Comparison of ENCODE assay signal across 8 cellular contexts in the genomic region with DNA sequence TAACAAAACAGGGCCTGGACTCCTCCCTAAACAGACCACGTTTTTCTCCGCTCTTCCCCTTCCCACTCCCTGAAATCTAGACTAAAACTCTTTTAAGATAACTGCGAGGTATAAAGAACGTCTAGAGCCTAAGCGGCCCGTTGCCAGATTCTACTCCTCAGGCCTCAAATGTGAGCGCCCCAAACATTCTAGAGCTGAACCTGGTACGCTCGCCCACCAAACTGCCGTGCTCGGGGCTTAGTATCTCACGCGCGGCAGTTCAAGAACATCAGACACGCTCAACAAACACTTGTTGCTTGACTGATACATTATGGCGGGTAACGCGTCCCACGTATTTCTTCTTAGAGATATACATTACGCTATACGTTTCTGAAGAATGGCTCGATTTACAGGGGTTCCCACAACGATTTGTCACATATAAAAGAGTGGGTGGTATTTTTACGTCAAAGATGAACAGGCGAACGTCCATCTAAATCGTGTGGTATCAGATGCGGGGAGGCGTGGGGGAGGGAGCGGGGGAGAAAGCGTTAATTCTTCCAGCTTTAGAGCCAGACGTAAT. TPM values are rescaled to one million over a fixed set of nuclear protein-coding genes. Genes with fewer than 3 reads are reported as not detected.
A peak's percentile ranks its signal among the peaks of the same experiment; 100 is the strongest.
DNase-seq lines count a peak whose midpoint lies in the region; ATAC-seq and TF ChIP-seq lines count a peak whose summit lies in the region.

No MANE protein-coding gene starts in this region.

- ATAC-seq in body of pancreas (no peak), GM18505 (IDR thresholded peaks at IDR 0.05; ENCODE audit: unreplicated experiment) (no peak)

- TF ChIP-seq POLR2A in body of pancreas (IDR thresholded peaks at IDR 0.05) (no peak), GM18505 (IDR thresholded peaks at IDR 0.05; ENCODE audit: borderline replicate concordance, extremely low read depth, insufficient read depth, insufficient read length) (no peak)

- H3K9me3 ChIP-seq in Karpas-422 (ENCODE audit: low read length) (no peaks in the 10 kb centered on the region), body of pancreas (no peaks in the 10 kb centered on the region)

- DNase-seq in Karpas-422 (peak; percentile 84), T-helper 2 cell (peak in 4 of 5 experiments; percentile 25 to 78 (median 36)), body of pancreas (peak; percentile 20 to 37 (median 32)), iris pigment epithelial cell (ENCODE audit: low read depth) (peak; percentile 32), GDM1 (lab: John Stamatoyannopoulos, UW) (no peak)
- DNase-seq in stimulated activated CD4-positive, alpha-beta T cell treated with anti-CD3 and anti-CD28 coated beads, Interleukin-15, amount 100 ng/mL, for 1 hour (ENCODE audit: low read depth in 1 of 2, low spot score in 1 of 2): peak; percentile 3 to 17

- no peaks in the 10 kb centered on the region for H3K9me2 ChIP-seq in Karpas-422 (replicated peaks; ENCODE audit: insufficient read depth, low read length)

- H3K27ac ChIP-seq in Karpas-422 (ENCODE audit: low read length) (peak overlapping the region; percentile 84), body of pancreas (peak overlapping the region; percentile 92 to 99 (median 95))

- H3K9ac ChIP-seq in Karpas-422 (ENCODE audit: low read length): peak overlapping the region; percentile 93

- peak overlapping the region; percentile 90 for H3K4me2 ChIP-seq in Karpas-422 (ENCODE audit: low read depth, low read length, poor library complexity, severe bottlenecking)

- H3K27me3 ChIP-seq in Karpas-422 (ENCODE audit: low read length) (no peaks in the 10 kb centered on the region), body of pancreas (no peaks in the 10 kb centered on the region)

- no peak for TF ChIP-seq CTCF in GM12875 (IDR thresholded peaks at IDR 0.05; ENCODE audit: borderline replicate concordance, insufficient read depth, low read depth, low read length)
- TF ChIP-seq CTCF in body of pancreas (IDR thresholded peaks at IDR 0.05): no peak

- peaks cover 20% of the 10 kb centered on the region for H4K20me1 ChIP-seq in Karpas-422 (ENCODE audit: insufficient read depth, low read depth, low read length)

- intact Hi-C loops in body of pancreas (cut with DNase I): no loop called here

- WGBS in body of pancreas, 2 donors: 0% methylated on average over 32 of the region's 32 CpGs

- peak overlapping the region; percentile 19; the same call in 1 of the 2 replicates for H2AFZ ChIP-seq in Karpas-422 (ENCODE audit: low read length)

- H3K36me3 ChIP-seq in Karpas-422 (ENCODE audit: insufficient read depth, low read length): 0 out of 2 replicates have a peak, but pooled peaks cover 4% of the 10 kb centered on the region
- no peaks in the 10 kb centered on the region for H3K36me3 ChIP-seq in body of pancreas (replicated peaks in 1 of 2; ENCODE audit: insufficient read depth in 1 of 2, low read depth in 2 of 2)

- peak overlapping the region; percentile 90 for H3K4me3 ChIP-seq in GM12875 (ENCODE audit: low read depth, low read length)
- H3K4me3 ChIP-seq in Karpas-422 (ENCODE audit: low read length): peak overlapping the region; percentile 95
- H3K4me3 ChIP-seq in body of pancreas: peak overlapping the region; percentile 57 to 73

- H3K79me2 ChIP-seq in Karpas-422 (ENCODE audit: low read length): peaks cover 83% of the 10 kb centered on the region

- H3K4me1 ChIP-seq in Karpas-422 (ENCODE audit: low read length) (peaks cover 34% of the 10 kb centered on the region), body of pancreas (peaks cover 18% of the 10 kb centered on the region)

RNA-seq across cellular contexts. Expression of a gene that starts 0.6 kb away (rescaled TPM):
- 3.5 and 12.6 TPM in 2 replicates for total RNA-seq in Karpas-422 (2014; rRNA removed; shearing (Covaris generic); ENCODE audit: low replicate concordance)
- under 1 TPM in 1 of 2 donors, not detected in 1; 0.52 TPM for total RNA-seq in body of pancreas

RNA-seq across cellular contexts. Expression of a gene that starts 0.8 kb away (rescaled TPM):
- 16.3 and 21.2 TPM in 2 replicates for total RNA-seq in Karpas-422 (2014; rRNA removed; shearing (Covaris generic); ENCODE audit: low replicate concordance)
- total RNA-seq in body of pancreas: 10 to 100 TPM in 1 of 2 donors, 1 to 10 TPM in 1; 9.9 to 12.2 TPM

RNA-seq across cellular contexts. Expression of a gene that starts 21.4 kb away (rescaled TPM):
- total RNA-seq in Karpas-422 (2014; rRNA removed; shearing (Covaris generic); ENCODE audit: low replicate concordance): 72.4 and 95.6 TPM in 2 replicates
- total RNA-seq in body of pancreas: 1 to 10 TPM; 6.9 to 7.5 TPM

RNA-seq across cellular contexts. Expression of a gene that starts 25.6 kb away (rescaled TPM):
- 6.6 and 13.2 TPM in 2 replicates for total RNA-seq in Karpas-422 (2014; rRNA removed; shearing (Covaris generic); ENCODE audit: low replicate concordance)
- total RNA-seq in body of pancreas: 1 to 10 TPM; 2.6 to 6.5 TPM
